Comparison of ENCODE assay signal across 10 cellular contexts in the genomic region with DNA sequence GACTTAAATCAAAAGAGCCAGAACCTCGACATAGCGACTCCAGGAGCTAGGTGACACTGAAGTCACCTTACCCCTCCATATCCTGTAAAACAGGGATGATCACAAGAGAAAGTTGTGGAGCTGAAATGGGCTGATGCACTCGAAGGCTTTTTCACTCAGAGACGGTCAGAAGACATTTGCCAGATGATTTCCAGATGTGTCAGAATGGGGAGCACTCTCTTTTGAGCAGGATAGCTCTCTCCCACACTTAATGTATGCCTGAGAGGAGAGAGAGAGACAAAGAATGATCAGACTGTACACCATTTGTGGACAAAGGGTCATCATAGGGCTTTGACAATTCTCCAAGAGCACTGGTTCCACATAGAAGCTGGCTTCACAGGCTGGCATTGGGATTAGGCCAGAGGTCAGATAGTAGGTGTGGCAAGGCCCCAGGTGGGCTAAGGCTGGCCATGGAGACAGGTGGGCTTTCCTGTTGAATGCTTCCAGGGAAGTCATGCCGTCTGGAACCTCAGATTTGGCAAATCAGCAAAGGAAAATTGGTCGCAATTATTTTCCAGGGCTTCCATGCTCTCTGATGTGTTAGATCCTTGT. TPM values are rescaled to one million over a fixed set of nuclear protein-coding genes. Genes with fewer than 3 reads are reported as not detected.
A peak's percentile ranks its signal among the peaks of the same experiment; 100 is the strongest.
DNase-seq lines count a peak whose midpoint lies in the region; ATAC-seq, FAIRE-seq and TF ChIP-seq lines count a peak whose summit lies in the region.
"Had no signal": no experiment of that assay in that cellular context is flagged by ENCODE, and none has a peak within 500 bp of the region (broad histone marks: within the 10 kb centered on the region; RNA-seq: fewer than 3 reads in every experiment).

No MANE protein-coding gene starts in this region.

- peak overlapping the region; percentile 3 for H3K4me3 ChIP-seq in OCI-LY7 (ENCODE audit: low read depth, low read length, poor library complexity, severe bottlenecking)
- no peak overlapping the region for H3K4me3 ChIP-seq in H1 (ENCODE audit: extremely low read depth in 1 of 4, insufficient read depth in 2 of 4, low read depth in 3 of 4, low read length in 4 of 4)
- H3K4me3 ChIP-seq in spleen: no peak overlapping the region
- H3K4me3 ChIP-seq: smooth muscle cell had no signal

- BruUV-seq in OCI-LY7 (replicated peaks; lab: Mats Ljungman, UMichigan): no TSS peak

- H3K18ac ChIP-seq in H1 (ENCODE audit: extremely low read depth, low read length): no peak overlapping the region

- no peak overlapping the region for H2BK12ac ChIP-seq in H1 (ENCODE audit: low read depth, low read length)

- H3K14ac ChIP-seq in H1 (ENCODE audit: insufficient read length): no peak overlapping the region

- H4K20me1 ChIP-seq in OCI-LY7 (ENCODE audit: insufficient read depth, low read length) (no peaks in the 10 kb centered on the region), H1 (replicated peaks in 1 of 2; ENCODE audit: control insufficient read depth in 1 of 2, insufficient read depth in 2 of 2, low read length in 2 of 2) (no peaks in the 10 kb centered on the region)

- CTCF ChIA-PET in activated CD4-positive, alpha-beta T cell treated with anti-CD3 and anti-CD28 coated beads for 36 hours (lab: Charles Lee): interaction anchor here (0.5 to 8.6 kb wide), 48 partner anchors 11 to 592 kb away, joined by 3 to 128 read pairs (median 6); no protein-coding TSS in a partner anchor
- CTCF ChIA-PET in OCI-LY7 (lab: Charles Lee; ENCODE audit: unreplicated experiment): interaction anchor here (0.6 to 4.6 kb wide), 17 partner anchors 10 to 472 kb away, joined by 3 to 78 read pairs (median 4); no protein-coding TSS in a partner anchor
- CTCF ChIA-PET in H1 (lab: Charles Lee; ENCODE audit: partially characterized antibody): interaction anchor here (0.7 to 17.6 kb wide), 54 partner anchors 11 to 479 kb away, joined by 3 to 319 read pairs (median 5); a partner anchor contains a TSS

- H3K4me1 Mint-ChIP-seq in activated CD4-positive, alpha-beta T cell treated with anti-CD3 and anti-CD28 coated beads for 36 hours: peaks cover 75% of the 10 kb centered on the region

- H3K9ac ChIP-seq in H1 (replicated peaks in 1 of 4; ENCODE audit: extremely low read depth in 1 of 4, low read depth in 3 of 4, low read length in 3 of 4): no peak overlapping the region

- H3K23ac ChIP-seq in H1 (ENCODE audit: insufficient read length): no peak overlapping the region

- no peak overlapping the region for H2BK120ac ChIP-seq in H1 (replicated peaks; ENCODE audit: low read depth, low read length)

- POLR2A ChIA-PET in activated CD4-positive, alpha-beta T cell treated with anti-CD3 and anti-CD28 coated beads for 36 hours (lab: Charles Lee): interaction anchor here (0.5 to 2.0 kb wide), 15 partner anchors 77 to 457 kb away, joined by 3 to 10 read pairs (median 3); no protein-coding TSS in a partner anchor
- POLR2A ChIA-PET in OCI-LY7 (lab: Charles Lee): interaction anchor here (0.5 to 16.8 kb wide), 21 partner anchors 10 to 228 kb away, joined by 3 to 631 read pairs (median 4); no protein-coding TSS in a partner anchor
- POLR2A ChIA-PET in H1 (lab: Charles Lee; ENCODE audit: partially characterized antibody): interaction anchor here (1.2 kb wide), 1 partner anchor 42 kb away, joined by 3 read pairs; a partner anchor contains a TSS

- no peaks in the 10 kb centered on the region for H3K36me3 Mint-ChIP-seq in activated CD4-positive, alpha-beta T cell treated with anti-CD3 and anti-CD28 coated beads for 36 hours (ENCODE audit: low read depth)

- intact Hi-C loops in activated CD4-positive, alpha-beta T cell treated with anti-CD3 and anti-CD28 coated beads for 36 hours (cut with DNase I, micrococcal nuclease): loop anchor here (1.0 to 5.0 kb wide), 17 partner anchors 79 to 597 kb away; no protein-coding TSS in a partner anchor
- intact Hi-C loops in OCI-LY7 (cut with micrococcal nuclease; ENCODE audit: unreplicated experiment): loop anchor here (1.0 to 10.0 kb wide), 13 partner anchors 25 to 595 kb away; a partner anchor contains a TSS
- intact Hi-C loops in spleen (cut with DNase I; ENCODE audit: low total_unique reads): loop anchor here (5.0 to 10.0 kb wide), 4 partner anchors 75 to 447 kb away; no protein-coding TSS in a partner anchor

- peaks cover 81% of the 10 kb centered on the region for H3K4me1 ChIP-seq in OCI-LY7 (ENCODE audit: insufficient read depth, low read length, poor library complexity, severe bottlenecking)
- H3K4me1 ChIP-seq in H1 (replicated peaks in 1 of 4; ENCODE audit: control insufficient read depth in 3 of 4, insufficient read depth in 4 of 4, low read length in 3 of 4): peaks cover 0 to 4% (median 3%) of the 10 kb centered on the region in 4 experiments; a peak in 5 of 7 replicates
- H3K4me1 ChIP-seq in spleen: peaks cover 52 to 82% (median 75%) of the 10 kb centered on the region in 6 donors

- no peak for ATAC-seq in activated CD4-positive, alpha-beta T cell treated with anti-CD3 and anti-CD28 coated beads for 36 hours
- no peak for ATAC-seq in GM19467 (IDR thresholded peaks at IDR 0.05; ENCODE audit: unreplicated experiment)

- H2AK5ac ChIP-seq in H1 (ENCODE audit: low read depth, low read length): no peak overlapping the region

- no peak overlapping the region for H2BK5ac ChIP-seq in H1 (ENCODE audit: low read depth, low read length)

- no peaks in the 10 kb centered on the region for H3K27me3 Mint-ChIP-seq in activated CD4-positive, alpha-beta T cell treated with anti-CD3 and anti-CD28 coated beads for 36 hours

- H3K36me3 ChIP-seq in OCI-LY7 (ENCODE audit: insufficient read depth, low read length) (no peaks in the 10 kb centered on the region), H1 (ENCODE audit: control insufficient read depth in 2 of 4, insufficient read depth in 4 of 4, low read length in 3 of 4) (no peaks in the 10 kb centered on the region), spleen (no peaks in the 10 kb centered on the region)

- H3K23me2 ChIP-seq in H1 (ENCODE audit: low read depth, low read length): no peaks in the 10 kb centered on the region

- TF ChIP-seq POLR2A in H1 (IDR thresholded peaks at IDR 0.05; ENCODE audit: control extremely low read depth in 1 of 2, low read depth in 2 of 2, low read length in 2 of 2) (no peak), spleen (IDR thresholded peaks at IDR 0.05) (no peak)

- peak overlapping the region; percentile 88 for H3K27ac Mint-ChIP-seq in activated CD4-positive, alpha-beta T cell treated with anti-CD3 and anti-CD28 coated beads for 36 hours

- no peak for TF ChIP-seq EP300 in H1 (IDR thresholded peaks at IDR 0.05; ENCODE audit: borderline replicate concordance in 1 of 2, low read depth in 2 of 2, low read length in 2 of 2)

- no peaks in the 10 kb centered on the region for H3K9me3 Mint-ChIP-seq in activated CD4-positive, alpha-beta T cell treated with anti-CD3 and anti-CD28 coated beads for 36 hours (ENCODE audit: low read depth)

- H2AFZ ChIP-seq in OCI-LY7 (ENCODE audit: low read length): peak overlapping the region; percentile 90
- no peak overlapping the region for H2AFZ ChIP-seq in H1 (ENCODE audit: low read length)

- no peaks in the 10 kb centered on the region for H3K9me3 ChIP-seq in OCI-LY7 (ENCODE audit: low read length)
- H3K9me3 ChIP-seq in H1 (ENCODE audit: insufficient read depth in 2 of 2, low read depth in 1 of 2, low read length in 1 of 2): no peaks in the 10 kb centered on the region
- no peaks in the 10 kb centered on the region for H3K9me3 ChIP-seq in spleen

- H3K79me1 ChIP-seq in H1 (ENCODE audit: low read depth, low read length): no peaks in the 10 kb centered on the region

- H3K79me2 ChIP-seq in OCI-LY7 (ENCODE audit: insufficient read depth, low read depth, low read length) (no peaks in the 10 kb centered on the region; the same call in 1 of the 2 replicates), H1 (ENCODE audit: control insufficient read depth in 1 of 2, insufficient read depth in 2 of 2, low read length in 2 of 2) (no peaks in the 10 kb centered on the region)

- H3K56ac ChIP-seq in H1 (replicated peaks; ENCODE audit: insufficient read length, low read depth, low read length): no peak overlapping the region

- H3K27me3 ChIP-seq in H1 (replicated peaks in 1 of 4; ENCODE audit: control insufficient read depth in 3 of 4, extremely low read depth in 1 of 4, insufficient read depth in 3 of 4, low read length in 3 of 4) (no peaks in the 10 kb centered on the region), spleen (replicated peaks in 1 of 7) (no peaks in the 10 kb centered on the region)

- H2BK15ac ChIP-seq in H1 (ENCODE audit: low read length): no peak overlapping the region; the same call in 1 of the 2 replicates

- no peak for TF ChIP-seq CTCF in OCI-LY7 (conservative IDR thresholded peaks at IDR 0.05; ENCODE audit: low read length)
- TF ChIP-seq CTCF in H1 (IDR thresholded peaks at IDR 0.05; ENCODE audit: control extremely low read depth in 1 of 3, insufficient read depth in 1 of 3, low read depth in 1 of 3, low read length in 3 of 3): no peak
- TF ChIP-seq CTCF in spleen (IDR thresholded peaks at IDR 0.05 in 8 of 11, conservative IDR thresholded peaks at IDR 0.05 in 3 of 11): no peak

- H3K27ac ChIP-seq in OCI-LY7 (ENCODE audit: low read depth, low read length, poor library complexity, severe bottlenecking) (peak overlapping the region; percentile 97), H1 (ENCODE audit: low read depth, low read length) (no peak overlapping the region), spleen (peak overlapping the region; percentile 74 to 93 (median 83))
- H3K27ac ChIP-seq: epithelial cell of prostate had no signal

- DNase-seq in activated CD4-positive, alpha-beta T cell treated with anti-CD3 and anti-CD28 coated beads for 36 hours: no peak
- no peak for DNase-seq in activated CD4-positive, alpha-beta T cell treated with anti-CD3 and anti-CD28 coated beads for 4 hours
- DNase-seq in OCI-LY7 (ENCODE audit: low spot score) (peak; percentile 30), H1 (ENCODE audit: low read depth in 1 of 2, low spot score in 2 of 2) (peak in 1 of 2 experiments; percentile 45), spleen (no peak), SW480 (ENCODE audit: low spot score) (no peak)
- no peak for DNase-seq in activated effector memory CD4-positive, alpha-beta T cell treated with Interleukin-2 at 50 U/mL for 16 hours

- no peak for FAIRE-seq in H1 (lab: Jason Lieb, UNC)

- H2BK20ac ChIP-seq in H1 (ENCODE audit: low read length): no peak overlapping the region

- no peaks in the 10 kb centered on the region for H3K9me2 ChIP-seq in OCI-LY7 (ENCODE audit: insufficient read depth, low read length)

- H3K4me2 ChIP-seq in OCI-LY7 (ENCODE audit: low read length) (peak overlapping the region; percentile 74), H1 (ENCODE audit: insufficient read depth in 1 of 2, low read depth in 2 of 2, low read length in 2 of 2) (no peak overlapping the region)
- H3K4me2 ChIP-seq: smooth muscle cell had no signal

- TF ChIP-seq RAD21 in H1 (IDR thresholded peaks at IDR 0.05 in 1 of 2, conservative IDR thresholded peaks at IDR 0.05 in 1 of 2; ENCODE audit: low read depth in 2 of 2, low read length in 2 of 2): no peak

- H4K91ac ChIP-seq in H1 (replicated peaks; ENCODE audit: insufficient read length, low read length): no peak overlapping the region

- no peak overlapping the region for H4K5ac ChIP-seq in H1 (ENCODE audit: insufficient read length, low read depth, low read length)

- WGBS in H1 (ENCODE audit: extremely low coverage in 1 of 2, insufficient coverage in 1 of 2, insufficient read length in 1 of 2, insufficient replicate concordance in 2 of 2, low coverage in 1 of 2, low lambda C conversion rate in 2 of 2, missing lambda C conversion rate in 1 of 2), 2 experiments: 72% methylated on average over 6 of the region's 6 CpGs; no CpG with 5 or more reads in 1 of the 2 experiments
- WGBS in spleen, 5 donors: 64 to 73% (median 66%) methylated on average over 6 of the region's 6 CpGs

- peak overlapping the region; percentile 47 for H3K4me3 Mint-ChIP-seq in activated CD4-positive, alpha-beta T cell treated with anti-CD3 and anti-CD28 coated beads for 36 hours

- no peak overlapping the region for H4K8ac ChIP-seq in H1 (ENCODE audit: extremely low read depth, insufficient read depth, low read length)

- peak overlapping the region; percentile 23 for H3K4ac ChIP-seq in H1 (replicated peaks; ENCODE audit: insufficient read length, low read depth, low read length)

RNA-seq across cellular contexts. Expression of a gene that starts 42.3 kb away (rescaled TPM):
- total RNA-seq in activated CD4-positive, alpha-beta T cell treated with anti-CD3 and anti-CD28 coated beads for 36 hours: 100 to 1,000 TPM; 410 to 449 TPM
- 203 and 210 TPM in 2 replicates for total RNA-seq in OCI-LY7 (2014; rRNA removed; shearing (Covaris generic))
- total RNA-seq in OCI-LY7 (2022): 466 and 503 TPM in 2 replicates
- 33.7 and 35.3 TPM in 2 replicates for total RNA-seq in H1 (2021; fragmentation: NEBNext Ultra II Directional; extraction: Animal tissue kit (Norgen Biotek cat#: 25700))
- polyA plus RNA-seq in H1 (2011; rRNA removed): 10.0 and 10.7 TPM in 2 replicates
- 10.7 TPM for polyA plus RNA-seq in H1 (2011; cell fraction: cytosol; rRNA removed)
- 9.4 TPM for polyA plus RNA-seq in H1 (2011; cell fraction: nucleus; rRNA removed)
- polyA plus RNA-seq in H1 (2012, experiment 1 of 2): 10.8 to 21.3 TPM (median 13.8 TPM) in 4 replicates
- polyA plus RNA-seq in H1 (2012, experiment 2 of 2): 2.2 TPM
- 19.4 TPM for polyA plus RNA-seq in H1 (2013, experiment 1 of 2)
- 18.6 TPM for polyA plus RNA-seq in H1 (2013, experiment 2 of 2)
- 23.9 and 26.2 TPM in 2 replicates for polyA minus RNA-seq in H1 (2011; rRNA and poly(A)+ RNA removed)
- polyA minus RNA-seq in H1 (2011; cell fraction: cytosol; rRNA and poly(A)+ RNA removed): 8.1 TPM
- polyA minus RNA-seq in H1 (2011; cell fraction: nucleus; rRNA and poly(A)+ RNA removed): 26.0 TPM
- total RNA-seq in spleen: 100 to 1,000 TPM; 328 to 455 (median 371) TPM
- 10 to 100 TPM; 58.1 to 95.2 (median 90.3) TPM for polyA plus RNA-seq in spleen
